In genomic region chr6:15628499-15629131, GRCh38 we compare ENCODE assay signal across 9 cellular contexts. TPM values are rescaled to one million over a fixed set of nuclear protein-coding genes. Genes with fewer than 3 reads are reported as not detected.
DNase-seq lines count a peak whose midpoint lies in the region; ATAC-seq and TF ChIP-seq lines count a peak whose summit lies in the region.
"Had no signal": no experiment of that assay in that cellular context is flagged by ENCODE, and none has a peak within 500 bp of the region (broad histone marks: within the 10 kb centered on the region; RNA-seq: fewer than 3 reads in every experiment).

No MANE protein-coding gene starts in this region.

- WGBS in smooth muscle cell (ENCODE audit: low lambda C conversion rate): 30% methylated on average over 7 of the region's 7 CpGs

- TF ChIP-seq CTCF in BJ (IDR thresholded peaks at IDR 0.05; ENCODE audit: insufficient read depth, low read depth, low read length): no peak
- no peak for TF ChIP-seq CTCF in smooth muscle cell (IDR thresholded peaks at IDR 0.05; ENCODE audit: borderline replicate concordance, insufficient read depth, poor library complexity, severe bottlenecking)
- no peak for TF ChIP-seq CTCF in CD14-positive monocyte (IDR thresholded peaks at IDR 0.05)

- no peaks in the 10 kb centered on the region for H3K9me3 Mint-ChIP-seq in activated naive CD8-positive, alpha-beta T cell treated with anti-CD3 and anti-CD28 coated beads, Interleukin-2, amount 10 ng/mL, durations not matched to agents 7 days and 5 days
- no peaks in the 10 kb centered on the region for H3K9me3 Mint-ChIP-seq in CD14-positive monocyte

- peak overlapping the region; percentile 57 for H3K4me3 Mint-ChIP-seq in activated naive CD8-positive, alpha-beta T cell treated with anti-CD3 and anti-CD28 coated beads, Interleukin-2, amount 10 ng/mL, durations not matched to agents 7 days and 5 days
- H3K4me3 Mint-ChIP-seq in CD14-positive monocyte: no peak overlapping the region

- no peak overlapping the region for H3K27ac ChIP-seq in smooth muscle cell (ENCODE audit: low read depth)

- no peaks in the 10 kb centered on the region for H3K79me2 ChIP-seq in smooth muscle cell (ENCODE audit: low read depth)

- POLR2A ChIA-PET in BJ (lab: Charles Lee): interaction anchor here (0.8 kb wide), 1 partner anchor 15 kb away, joined by 3 read pairs; no protein-coding TSS in a partner anchor
- POLR2A ChIA-PET in activated naive CD8-positive, alpha-beta T cell treated with anti-CD3 and anti-CD28 coated beads, Interleukin-2, amount 10 ng/mL, durations not matched to agents 7 days and 5 days (lab: Charles Lee): no interaction called here

- H2AFZ ChIP-seq in smooth muscle cell (ENCODE audit: low read depth): no peak overlapping the region

- peaks cover 3% of the 10 kb centered on the region for H3K27me3 Mint-ChIP-seq in activated naive CD8-positive, alpha-beta T cell treated with anti-CD3 and anti-CD28 coated beads, Interleukin-2, amount 10 ng/mL, durations not matched to agents 7 days and 5 days
- H3K27me3 Mint-ChIP-seq in CD14-positive monocyte (ENCODE audit: low read depth in 3 of 3): no peaks in the 10 kb centered on the region

- H3F3A ChIP-seq in smooth muscle cell (ENCODE audit: low read depth): no peaks in the 10 kb centered on the region

- no peaks in the 10 kb centered on the region for H3K9me3 ChIP-seq in smooth muscle cell (replicated peaks; ENCODE audit: low read depth)

- no peak overlapping the region for H3K4me3 ChIP-seq in BJ (ENCODE audit: low read depth, low read length)
- no peak overlapping the region for H3K4me3 ChIP-seq in smooth muscle cell

- H3K9ac ChIP-seq in smooth muscle cell (ENCODE audit: low read depth): no peak overlapping the region

- peaks cover 19% of the 10 kb centered on the region for H3K4me1 Mint-ChIP-seq in activated naive CD8-positive, alpha-beta T cell treated with anti-CD3 and anti-CD28 coated beads, Interleukin-2, amount 10 ng/mL, durations not matched to agents 7 days and 5 days
- H3K4me1 Mint-ChIP-seq in CD14-positive monocyte: peaks cover 7% of the 10 kb centered on the region

- H3K27me3 ChIP-seq in BJ (ENCODE audit: control insufficient read depth, insufficient read depth, low read length) (no peaks in the 10 kb centered on the region), smooth muscle cell (ENCODE audit: low read depth) (no peaks in the 10 kb centered on the region)

- CTCF ChIA-PET in BJ (lab: Yijun Ruan, JAX): interaction anchor here (0.7 kb wide), 1 partner anchor 754 kb away, joined by 3 read pairs; no protein-coding TSS in a partner anchor

- no peak overlapping the region for H3K27ac Mint-ChIP-seq in activated naive CD8-positive, alpha-beta T cell treated with anti-CD3 and anti-CD28 coated beads, Interleukin-2, amount 10 ng/mL, durations not matched to agents 7 days and 5 days
- peak overlapping the region in 2 of 7 donors; percentile 30 to 73 for H3K27ac Mint-ChIP-seq in CD14-positive monocyte

- H3K4me1 ChIP-seq in smooth muscle cell (ENCODE audit: low read depth): no peaks in the 10 kb centered on the region

- H3K36me3 Mint-ChIP-seq in activated naive CD8-positive, alpha-beta T cell treated with anti-CD3 and anti-CD28 coated beads, Interleukin-2, amount 10 ng/mL, durations not matched to agents 7 days and 5 days: peaks cover 13% of the 10 kb centered on the region
- peaks cover 27 to 38% of the 10 kb centered on the region in 2 donors for H3K36me3 Mint-ChIP-seq in CD14-positive monocyte

- H4K20me1 ChIP-seq in smooth muscle cell (ENCODE audit: low read depth): peaks cover 50% of the 10 kb centered on the region

- peak overlapping the region; percentile 58 for H3K4me2 ChIP-seq in smooth muscle cell

- intact Hi-C loops in CD14-positive monocyte (cut with micrococcal nuclease): no loop called here

- H3K36me3 ChIP-seq in BJ (ENCODE audit: control insufficient read depth, insufficient read depth, low read length) (no peaks in the 10 kb centered on the region), smooth muscle cell (ENCODE audit: low read depth) (no peaks in the 10 kb centered on the region)

- DNase-seq in BJ (ENCODE audit: low read depth): peak; percentile 38
- DNase-seq in MV-4-11 (lab: John Stamatoyannopoulos, UW): peak; percentile 87
- DNase-seq in activated naive CD8-positive, alpha-beta T cell treated with anti-CD3 and anti-CD28 coated beads, Interleukin-2, amount 10 ng/mL, durations not matched to agents 7 days and 5 days: no peak
- DNase-seq in smooth muscle cell (lab: John Stamatoyannopoulos, UW; ENCODE audit: unreplicated experiment): no peak
- no peak for DNase-seq in iPS-NIHi11 (ENCODE audit: low spot score)
- DNase-seq in CD14-positive monocyte (ENCODE audit: low spot score): no peak
- no peak for DNase-seq in NCI-H2107 (lab: John Stamatoyannopoulos, UW)
- DNase-seq: NCI-H2171 treated with DMSO at 0.1 percent for 48 hours had no signal

- peak; percentile 71 for ATAC-seq in activated naive CD8-positive, alpha-beta T cell treated with anti-CD3 and anti-CD28 coated beads, Interleukin-2, amount 10 ng/mL, durations not matched to agents 7 days and 5 days (ENCODE audit: low read depth)
- ATAC-seq in HG02884 (IDR thresholded peaks at IDR 0.05; ENCODE audit: unreplicated experiment): no peak

RNA-seq across cellular contexts. Expression of gene DTNBP1, which starts 34.2 kb away (rescaled TPM):
- 15.8 and 19.1 TPM in 2 replicates for polyA plus RNA-seq in BJ (2011; rRNA removed)
- 14.5 and 14.6 TPM in 2 replicates for polyA minus RNA-seq in BJ (2011; rRNA and poly(A)+ RNA removed)
- 10 to 100 TPM; 18.3 to 19.3 TPM for total RNA-seq in activated naive CD8-positive, alpha-beta T cell treated with anti-CD3 and anti-CD28 coated beads, Interleukin-2, amount 10 ng/mL, durations not matched to agents 7 days and 5 days
- 13.9 and 24.2 TPM in 2 replicates for total RNA-seq in smooth muscle cell
- 11.9 and 14.6 TPM in 2 replicates for polyA plus RNA-seq in smooth muscle cell
- polyA plus RNA-seq in CD14-positive monocyte: 10 to 100 TPM; 19.7 to 20.5 TPM

Comparison
In these comparisons a context has a peak if more than half of its experiments do, and no peak if none do; other contexts are left out.
1. DNase-seq: peak in BJ (single experiment) and MV-4-11 (single experiment); none in activated naive CD8-positive, alpha-beta T cell treated with anti-CD3 and anti-CD28 coated beads, Interleukin-2, amount 10 ng/mL, durations not matched to agents 7 days and 5 days (single experiment), smooth muscle cell (single experiment), iPS-NIHi11 (single experiment), CD14-positive monocyte (single experiment) and NCI-H2107 (single experiment).